Comparison of ENCODE assay signal across 12 cellular contexts in the genomic region with DNA sequence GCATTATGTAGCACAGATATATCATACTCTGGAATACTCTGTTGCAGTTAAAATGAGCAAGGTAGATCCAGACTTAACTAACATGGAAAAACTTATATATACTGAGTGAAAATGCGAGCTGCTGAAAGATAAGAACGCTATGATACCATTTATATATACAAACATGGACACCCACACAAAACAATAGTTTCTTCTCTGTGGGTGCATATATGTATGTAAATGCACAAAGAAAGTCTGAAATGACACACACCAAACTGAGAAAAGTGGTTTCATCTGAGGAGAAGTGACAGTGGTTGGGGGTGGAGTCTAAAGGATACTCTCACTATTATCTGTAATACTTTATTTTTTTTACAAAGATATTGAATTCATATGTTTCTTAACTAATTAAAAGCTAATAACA. TPM values are rescaled to one million over a fixed set of nuclear protein-coding genes. Genes with fewer than 3 reads are reported as not detected.
A peak's percentile ranks its signal among the peaks of the same experiment; 100 is the strongest.
DNase-seq lines count a peak whose midpoint lies in the region; ATAC-seq and TF ChIP-seq lines count a peak whose summit lies in the region.
"Had no signal": no experiment of that assay in that cellular context is flagged by ENCODE, and none has a peak within 500 bp of the region (broad histone marks: within the 10 kb centered on the region; RNA-seq: fewer than 3 reads in every experiment).

No MANE protein-coding gene starts in this region.

- no peaks in the 10 kb centered on the region for H3K9me3 ChIP-seq in vagina

- intact Hi-C loops in activated CD8-positive, alpha-beta T cell treated with anti-CD3 and anti-CD28 coated beads for 36 hours (cut with micrococcal nuclease) = no loop called here
- intact Hi-C loops in vagina (cut with DNase I) = no loop called here

- no peaks in the 10 kb centered on the region for H3K36me3 Mint-ChIP-seq in activated CD8-positive, alpha-beta T cell treated with anti-CD3 and anti-CD28 coated beads for 36 hours (ENCODE audit: low read depth)
- no peaks in the 10 kb centered on the region for H3K36me3 Mint-ChIP-seq in activated CD8-positive, alpha-beta T cell treated with anti-CD3 and anti-CD28 coated beads, Interleukin-2, amount 10 ng/mL, durations not matched to agents 7 days and 5 days (ENCODE audit: low read depth)
- no peaks in the 10 kb centered on the region for H3K36me3 Mint-ChIP-seq in stimulated activated memory B cell treated with anti-CD40 and anti-IgM and Interleukin-4, amounts not matched to agents 10 μg/mL and 1 μg/mL and 100 μg/mL, for 72 hours
- H3K36me3 Mint-ChIP-seq: activated naive CD8-positive, alpha-beta T cell had no signal

- H3K4me1 ChIP-seq in vagina = no peaks in the 10 kb centered on the region

- H3K27ac ChIP-seq in coronary artery (no peak overlapping the region), vagina (no peak overlapping the region)

- no peak overlapping the region for H3K27ac Mint-ChIP-seq in activated CD8-positive, alpha-beta T cell treated with anti-CD3 and anti-CD28 coated beads for 36 hours
- H3K27ac Mint-ChIP-seq in activated CD8-positive, alpha-beta T cell treated with anti-CD3 and anti-CD28 coated beads, Interleukin-2, amount 10 ng/mL, durations not matched to agents 7 days and 5 days = no peak overlapping the region
- no peak overlapping the region for H3K27ac Mint-ChIP-seq in stimulated activated memory B cell treated with anti-CD40 and anti-IgM and Interleukin-4, amounts not matched to agents 10 μg/mL and 1 μg/mL and 100 μg/mL, for 72 hours
- H3K27ac Mint-ChIP-seq: activated naive CD8-positive, alpha-beta T cell had no signal

- peak; percentile 88 for ATAC-seq in activated CD8-positive, alpha-beta T cell treated with anti-CD3 and anti-CD28 coated beads for 36 hours
- ATAC-seq in activated CD8-positive, alpha-beta T cell treated with anti-CD3 and anti-CD28 coated beads, Interleukin-2, amount 10 ng/mL, durations not matched to agents 7 days and 5 days = no peak
- ATAC-seq in GM21526 (IDR thresholded peaks at IDR 0.05; ENCODE audit: low FRiP score, unreplicated experiment) (peak; percentile 97), HG03095 (IDR thresholded peaks at IDR 0.05; ENCODE audit: unreplicated experiment) (peak; percentile 98)
- ATAC-seq in stimulated activated memory B cell treated with anti-CD40 and anti-IgM and Interleukin-4, amounts not matched to agents 10 μg/mL and 1 μg/mL and 100 μg/mL, for 72 hours = peak; percentile 59
- ATAC-seq: left colon had no signal

- peak; percentile 8 for DNase-seq in activated CD8-positive, alpha-beta T cell treated with anti-CD3 and anti-CD28 coated beads for 36 hours
- DNase-seq in activated CD8-positive, alpha-beta T cell treated with anti-CD3 and anti-CD28 coated beads, Interleukin-2, amount 10 ng/mL, durations not matched to agents 7 days and 5 days = no peak
- no peak for DNase-seq in coronary artery (ENCODE audit: low spot score)
- no peak for DNase-seq in cortex of kidney (lab: John Stamatoyannopoulos, UW)
- no peak for DNase-seq in vagina (ENCODE audit: extremely low spot score in 2 of 2)
- DNase-seq: left colon, NCI-H446, SIG-M5 had no signal

- H3K4me3 ChIP-seq in coronary artery = no peak overlapping the region
- H3K4me3 ChIP-seq in vagina = no peak overlapping the region

- CTCF ChIA-PET in activated CD8-positive, alpha-beta T cell treated with anti-CD3 and anti-CD28 coated beads for 36 hours (lab: Charles Lee) = no interaction called here
- CTCF ChIA-PET in activated CD8-positive, alpha-beta T cell treated with anti-CD3 and anti-CD28 coated beads, Interleukin-2, amount 10 ng/mL, durations not matched to agents 7 days and 5 days (lab: Charles Lee) = no interaction called here

- peaks cover 3% of the 10 kb centered on the region for H3K4me1 Mint-ChIP-seq in activated CD8-positive, alpha-beta T cell treated with anti-CD3 and anti-CD28 coated beads for 36 hours (ENCODE audit: low read depth)
- peaks cover 2% of the 10 kb centered on the region for H3K4me1 Mint-ChIP-seq in activated CD8-positive, alpha-beta T cell treated with anti-CD3 and anti-CD28 coated beads, Interleukin-2, amount 10 ng/mL, durations not matched to agents 7 days and 5 days (ENCODE audit: low read depth)
- H3K4me1 Mint-ChIP-seq in stimulated activated memory B cell treated with anti-CD40 and anti-IgM and Interleukin-4, amounts not matched to agents 10 μg/mL and 1 μg/mL and 100 μg/mL, for 72 hours = no peaks in the 10 kb centered on the region

- H3K9me3 Mint-ChIP-seq in activated CD8-positive, alpha-beta T cell treated with anti-CD3 and anti-CD28 coated beads for 36 hours = no peaks in the 10 kb centered on the region
- H3K9me3 Mint-ChIP-seq in activated CD8-positive, alpha-beta T cell treated with anti-CD3 and anti-CD28 coated beads, Interleukin-2, amount 10 ng/mL, durations not matched to agents 7 days and 5 days (ENCODE audit: insufficient read depth) = no peaks in the 10 kb centered on the region
- peaks cover 4% of the 10 kb centered on the region for H3K9me3 Mint-ChIP-seq in stimulated activated memory B cell treated with anti-CD40 and anti-IgM and Interleukin-4, amounts not matched to agents 10 μg/mL and 1 μg/mL and 100 μg/mL, for 72 hours

- no peak for TF ChIP-seq POLR2A in vagina (IDR thresholded peaks at IDR 0.05)

- POLR2A ChIA-PET in activated CD8-positive, alpha-beta T cell treated with anti-CD3 and anti-CD28 coated beads for 36 hours (lab: Charles Lee) = interaction anchor here (0.8 kb wide), 1 partner anchor 14 kb away, joined by 3 read pairs; no protein-coding TSS in a partner anchor
- POLR2A ChIA-PET in activated CD8-positive, alpha-beta T cell treated with anti-CD3 and anti-CD28 coated beads, Interleukin-2, amount 10 ng/mL, durations not matched to agents 7 days and 5 days (lab: Charles Lee) = no interaction called here

- H3K4me3 Mint-ChIP-seq in activated CD8-positive, alpha-beta T cell treated with anti-CD3 and anti-CD28 coated beads for 36 hours = no peak overlapping the region
- no peak overlapping the region for H3K4me3 Mint-ChIP-seq in activated CD8-positive, alpha-beta T cell treated with anti-CD3 and anti-CD28 coated beads, Interleukin-2, amount 10 ng/mL, durations not matched to agents 7 days and 5 days
- H3K4me3 Mint-ChIP-seq in stimulated activated memory B cell treated with anti-CD40 and anti-IgM and Interleukin-4, amounts not matched to agents 10 μg/mL and 1 μg/mL and 100 μg/mL, for 72 hours = no peak overlapping the region
- H3K4me3 Mint-ChIP-seq: activated naive CD8-positive, alpha-beta T cell had no signal

- H3K27me3 Mint-ChIP-seq in activated CD8-positive, alpha-beta T cell treated with anti-CD3 and anti-CD28 coated beads for 36 hours = peaks cover 14% of the 10 kb centered on the region
- H3K27me3 Mint-ChIP-seq in activated CD8-positive, alpha-beta T cell treated with anti-CD3 and anti-CD28 coated beads, Interleukin-2, amount 10 ng/mL, durations not matched to agents 7 days and 5 days (ENCODE audit: low read depth) = peaks cover 14% of the 10 kb centered on the region
- H3K27me3 Mint-ChIP-seq in stimulated activated memory B cell treated with anti-CD40 and anti-IgM and Interleukin-4, amounts not matched to agents 10 μg/mL and 1 μg/mL and 100 μg/mL, for 72 hours = peaks cover 14% of the 10 kb centered on the region

- H3K36me3 ChIP-seq in vagina = no peaks in the 10 kb centered on the region

- TF ChIP-seq CTCF in activated CD8-positive, alpha-beta T cell treated with anti-CD3 and anti-CD28 coated beads for 36 hours (IDR thresholded peaks at IDR 0.05) = no peak
- TF ChIP-seq CTCF in coronary artery (IDR thresholded peaks at IDR 0.05) (no peak), vagina (IDR thresholded peaks at IDR 0.05) (no peak)

- no peaks in the 10 kb centered on the region for H3K27me3 ChIP-seq in vagina

RNA-seq across cellular contexts. Expression of a gene that starts 12.2 kb away (rescaled TPM):
- total RNA-seq in activated CD8-positive, alpha-beta T cell treated with anti-CD3 and anti-CD28 coated beads for 36 hours = under 1 TPM in 1 of 2 experiments, not detected in 1; 0.13 TPM
- total RNA-seq in activated CD8-positive, alpha-beta T cell treated with anti-CD3 and anti-CD28 coated beads, Interleukin-2, amount 10 ng/mL, durations not matched to agents 7 days and 5 days = under 1 TPM in 1 of 2 experiments, not detected in 1; 0.13 TPM
- total RNA-seq in vagina = 12.0 TPM

Comparison
In these comparisons a context has a peak if more than half of its experiments do, and no peak if none do; other contexts are left out.
1. RNA of a gene that starts 12.2 kb away (total RNA-seq): 12.0 TPM in vagina (single experiment); 0.13 TPM in activated CD8-positive, alpha-beta T cell treated with anti-CD3 and anti-CD28 coated beads for 36 hours and 0.13 TPM in activated CD8-positive, alpha-beta T cell treated with anti-CD3 and anti-CD28 coated beads, Interleukin-2, amount 10 ng/mL, durations not matched to agents 7 days and 5 days; every median in the first group is over 10 times any median in the second.